In genomic region chr15:48877630-48878595, GRCh38 we compare ENCODE assay signal across 1 cellular context.
TF ChIP-seq lines count a peak whose summit lies in the region.

A gene with protein sequence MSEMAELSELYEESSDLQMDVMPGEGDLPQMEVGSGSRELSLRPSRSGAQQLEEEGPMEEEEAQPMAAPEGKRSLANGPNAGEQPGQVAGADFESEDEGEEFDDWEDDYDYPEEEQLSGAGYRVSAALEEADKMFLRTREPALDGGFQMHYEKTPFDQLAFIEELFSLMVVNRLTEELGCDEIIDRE (plus strand): TSS chr15:48878134. CDS start chr15:48878177, 43 bp downstream.

TF ChIP-seq in K562, 482 proteins besides CTCF, POLR2A, EP300 and RAD21 (continued from another document):
- peak; percentile 96 for TF ChIP-seq PRDM10 (IDR thresholded peaks at IDR 0.05; ENCODE audit: partially characterized antibody)
- no peak for TF ChIP-seq ZNF174 (CRISPR knock-in tag; IDR thresholded peaks at IDR 0.05)
- TF ChIP-seq ZNF444 (CRISPR knock-in tag; IDR thresholded peaks at IDR 0.05), result no peak
- no peak for TF ChIP-seq XRCC3 (IDR thresholded peaks at IDR 0.05)
- peak; percentile 49 to 96 (median 81) for TF ChIP-seq YY1 (IDR thresholded peaks at IDR 0.05; ENCODE audit: borderline replicate concordance in 1 of 3, control insufficient read depth in 1 of 3, extremely low read depth in 1 of 3, insufficient read depth in 3 of 3, insufficient read length in 1 of 3, insufficient replicate concordance in 2 of 3, low read depth in 1 of 3, low read length in 2 of 3)
- TF ChIP-seq CCNT2 (IDR thresholded peaks at IDR 0.05; ENCODE audit: borderline replicate concordance, extremely low read depth, insufficient read length, low read depth, low read length), result peak; percentile 58
- no peak for TF ChIP-seq BMI1 (IDR thresholded peaks at IDR 0.05; ENCODE audit: low read length)
- no peak for TF ChIP-seq RBM15 (IDR thresholded peaks at IDR 0.05; ENCODE audit: insufficient read depth, low read length)
- TF ChIP-seq LARP7 (IDR thresholded peaks at IDR 0.05), result no peak
- TF ChIP-seq, protein P1, sequence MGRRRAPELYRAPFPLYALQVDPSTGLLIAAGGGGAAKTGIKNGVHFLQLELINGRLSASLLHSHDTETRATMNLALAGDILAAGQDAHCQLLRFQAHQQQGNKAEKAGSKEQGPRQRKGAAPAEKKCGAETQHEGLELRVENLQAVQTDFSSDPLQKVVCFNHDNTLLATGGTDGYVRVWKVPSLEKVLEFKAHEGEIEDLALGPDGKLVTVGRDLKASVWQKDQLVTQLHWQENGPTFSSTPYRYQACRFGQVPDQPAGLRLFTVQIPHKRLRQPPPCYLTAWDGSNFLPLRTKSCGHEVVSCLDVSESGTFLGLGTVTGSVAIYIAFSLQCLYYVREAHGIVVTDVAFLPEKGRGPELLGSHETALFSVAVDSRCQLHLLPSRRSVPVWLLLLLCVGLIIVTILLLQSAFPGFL (CRISPR knock-in tag; IDR thresholded peaks at IDR 0.05), result no peak
- TF ChIP-seq, protein P2, sequence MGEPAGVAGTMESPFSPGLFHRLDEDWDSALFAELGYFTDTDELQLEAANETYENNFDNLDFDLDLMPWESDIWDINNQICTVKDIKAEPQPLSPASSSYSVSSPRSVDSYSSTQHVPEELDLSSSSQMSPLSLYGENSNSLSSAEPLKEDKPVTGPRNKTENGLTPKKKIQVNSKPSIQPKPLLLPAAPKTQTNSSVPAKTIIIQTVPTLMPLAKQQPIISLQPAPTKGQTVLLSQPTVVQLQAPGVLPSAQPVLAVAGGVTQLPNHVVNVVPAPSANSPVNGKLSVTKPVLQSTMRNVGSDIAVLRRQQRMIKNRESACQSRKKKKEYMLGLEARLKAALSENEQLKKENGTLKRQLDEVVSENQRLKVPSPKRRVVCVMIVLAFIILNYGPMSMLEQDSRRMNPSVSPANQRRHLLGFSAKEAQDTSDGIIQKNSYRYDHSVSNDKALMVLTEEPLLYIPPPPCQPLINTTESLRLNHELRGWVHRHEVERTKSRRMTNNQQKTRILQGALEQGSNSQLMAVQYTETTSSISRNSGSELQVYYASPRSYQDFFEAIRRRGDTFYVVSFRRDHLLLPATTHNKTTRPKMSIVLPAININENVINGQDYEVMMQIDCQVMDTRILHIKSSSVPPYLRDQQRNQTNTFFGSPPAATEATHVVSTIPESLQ (CRISPR knock-in tag; IDR thresholded peaks at IDR 0.05), result 0 out of 2 replicates have a peak, but pooled peaks have one; percentile 66
- TF ChIP-seq ZNF318 (IDR thresholded peaks at IDR 0.05; ENCODE audit: borderline replicate concordance in 1 of 2, low read depth in 1 of 2), result peak in 1 of 2 experiments; percentile 19; a peak in 1 of 4 replicates
- no peak for TF ChIP-seq TCF7 (IDR thresholded peaks at IDR 0.05; ENCODE audit: borderline replicate concordance)
- peak; percentile 74 for TF ChIP-seq JUND (IDR thresholded peaks at IDR 0.05; ENCODE audit: borderline replicate concordance, low read depth, low read length)
- TF ChIP-seq JUND (tag; IDR thresholded peaks at IDR 0.05; ENCODE audit: borderline replicate concordance, low read depth, low read length), result no peak; the same call in 2 of the 3 replicates
- peak; percentile 99 for TF ChIP-seq CEBPG (CRISPR knock-in tag; IDR thresholded peaks at IDR 0.05)
- peak; percentile 97 to 99 for TF ChIP-seq CEBPG (tag; conservative IDR thresholded peaks at IDR 0.05 in 1 of 2, IDR thresholded peaks at IDR 0.05 in 1 of 2)
- TF ChIP-seq LEF1 (IDR thresholded peaks at IDR 0.05), result no peak
- TF ChIP-seq CSDE1 (IDR thresholded peaks at IDR 0.05), result peak in 1 of 2 experiments; percentile 50; a peak in 2 of 4 replicates
- no peak for TF ChIP-seq NR2F6 (CRISPR knock-in tag; IDR thresholded peaks at IDR 0.05)
- TF ChIP-seq, protein P3, sequence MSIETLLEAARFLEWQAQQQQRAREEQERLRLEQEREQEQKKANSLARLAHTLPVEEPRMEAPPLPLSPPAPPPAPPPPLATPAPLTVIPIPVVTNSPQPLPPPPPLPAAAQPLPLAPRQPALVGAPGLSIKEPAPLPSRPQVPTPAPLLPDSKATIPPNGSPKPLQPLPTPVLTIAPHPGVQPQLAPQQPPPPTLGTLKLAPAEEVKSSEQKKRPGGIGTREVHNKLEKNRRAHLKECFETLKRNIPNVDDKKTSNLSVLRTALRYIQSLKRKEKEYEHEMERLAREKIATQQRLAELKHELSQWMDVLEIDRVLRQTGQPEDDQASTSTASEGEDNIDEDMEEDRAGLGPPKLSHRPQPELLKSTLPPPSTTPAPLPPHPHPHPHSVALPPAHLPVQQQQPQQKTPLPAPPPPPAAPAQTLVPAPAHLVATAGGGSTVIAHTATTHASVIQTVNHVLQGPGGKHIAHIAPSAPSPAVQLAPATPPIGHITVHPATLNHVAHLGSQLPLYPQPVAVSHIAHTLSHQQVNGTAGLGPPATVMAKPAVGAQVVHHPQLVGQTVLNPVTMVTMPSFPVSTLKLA (conservative IDR thresholded peaks at IDR 0.05), result peak in 1 of 2 experiments; percentile 73; a peak in 3 of 4 replicates
- no peak for TF ChIP-seq HDGF (IDR thresholded peaks at IDR 0.05)
- TF ChIP-seq CC2D1A (IDR thresholded peaks at IDR 0.05), result no peak
- peak; percentile 77; the same call in 1 of the 2 replicates for TF ChIP-seq E2F5 (CRISPR knock-in tag; IDR thresholded peaks at IDR 0.05)
- no peak; the same call in 1 of the 2 replicates for TF ChIP-seq MXI1 (IDR thresholded peaks at IDR 0.05; ENCODE audit: low read depth, low read length)
- no peak for TF ChIP-seq HNRNPH1 (optimal IDR thresholded peaks at IDR 0.05; ENCODE audit: low read depth, low read length)
- no peak for TF ChIP-seq ZNF717 (CRISPR knock-in tag; IDR thresholded peaks at IDR 0.05)
- TF ChIP-seq DIDO1 (tag; IDR thresholded peaks at IDR 0.05; ENCODE audit: low read depth), result 0 out of 2 replicates have a peak, but pooled peaks have one; percentile 20
- no peak for TF ChIP-seq HOXB6 (CRISPR knock-in tag; IDR thresholded peaks at IDR 0.05; ENCODE audit: borderline replicate concordance)
- no peak for TF ChIP-seq PCBP1 (IDR thresholded peaks at IDR 0.05; ENCODE audit: low read depth, low read length, poor library complexity, severe bottlenecking)
- peak; percentile 9; the same call in 1 of the 2 replicates for TF ChIP-seq SMARCE1 (IDR thresholded peaks at IDR 0.05)
- TF ChIP-seq, protein P4, sequence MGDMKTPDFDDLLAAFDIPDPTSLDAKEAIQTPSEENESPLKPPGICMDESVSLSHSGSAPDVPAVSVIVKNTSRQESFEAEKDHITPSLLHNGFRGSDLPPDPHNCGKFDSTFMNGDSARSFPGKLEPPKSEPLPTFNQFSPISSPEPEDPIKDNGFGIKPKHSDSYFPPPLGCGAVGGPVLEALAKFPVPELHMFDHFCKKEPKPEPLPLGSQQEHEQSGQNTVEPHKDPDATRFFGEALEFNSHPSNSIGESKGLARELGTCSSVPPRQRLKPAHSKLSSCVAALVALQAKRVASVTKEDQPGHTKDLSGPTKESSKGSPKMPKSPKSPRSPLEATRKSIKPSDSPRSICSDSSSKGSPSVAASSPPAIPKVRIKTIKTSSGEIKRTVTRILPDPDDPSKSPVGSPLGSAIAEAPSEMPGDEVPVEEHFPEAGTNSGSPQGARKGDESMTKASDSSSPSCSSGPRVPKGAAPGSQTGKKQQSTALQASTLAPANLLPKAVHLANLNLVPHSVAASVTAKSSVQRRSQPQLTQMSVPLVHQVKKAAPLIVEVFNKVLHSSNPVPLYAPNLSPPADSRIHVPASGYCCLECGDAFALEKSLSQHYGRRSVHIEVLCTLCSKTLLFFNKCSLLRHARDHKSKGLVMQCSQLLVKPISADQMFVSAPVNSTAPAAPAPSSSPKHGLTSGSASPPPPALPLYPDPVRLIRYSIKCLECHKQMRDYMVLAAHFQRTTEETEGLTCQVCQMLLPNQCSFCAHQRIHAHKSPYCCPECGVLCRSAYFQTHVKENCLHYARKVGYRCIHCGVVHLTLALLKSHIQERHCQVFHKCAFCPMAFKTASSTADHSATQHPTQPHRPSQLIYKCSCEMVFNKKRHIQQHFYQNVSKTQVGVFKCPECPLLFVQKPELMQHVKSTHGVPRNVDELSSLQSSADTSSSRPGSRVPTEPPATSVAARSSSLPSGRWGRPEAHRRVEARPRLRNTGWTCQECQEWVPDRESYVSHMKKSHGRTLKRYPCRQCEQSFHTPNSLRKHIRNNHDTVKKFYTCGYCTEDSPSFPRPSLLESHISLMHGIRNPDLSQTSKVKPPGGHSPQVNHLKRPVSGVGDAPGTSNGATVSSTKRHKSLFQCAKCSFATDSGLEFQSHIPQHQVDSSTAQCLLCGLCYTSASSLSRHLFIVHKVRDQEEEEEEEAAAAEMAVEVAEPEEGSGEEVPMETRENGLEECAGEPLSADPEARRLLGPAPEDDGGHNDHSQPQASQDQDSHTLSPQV (IDR thresholded peaks at IDR 0.05), result peak; percentile 43
